ENCODE assay signal across 23 cellular contexts in the genomic region with DNA sequence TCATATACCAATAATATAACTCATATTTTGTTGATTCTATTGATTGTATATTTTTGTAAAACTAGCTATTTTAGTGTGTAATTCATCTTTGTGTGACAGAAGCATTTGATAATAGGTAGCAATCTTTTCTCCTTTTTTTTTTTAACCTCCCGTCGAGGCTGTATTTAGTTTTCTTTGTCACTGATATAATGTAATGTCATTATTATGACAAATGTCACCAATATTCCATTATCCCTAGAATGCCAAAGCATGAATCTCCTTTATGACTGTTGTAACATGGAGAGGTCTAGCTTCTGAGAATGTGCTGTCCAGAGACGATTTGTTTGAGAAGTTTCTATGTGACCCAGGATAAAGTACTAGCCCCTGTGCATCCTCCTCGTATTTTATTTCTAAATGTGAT.
"Had no signal": no experiment of that assay in that cellular context is flagged by ENCODE, and none has a peak within 500 bp of the region (broad histone marks: within the 10 kb centered on the region; RNA-seq: fewer than 3 reads in every experiment).

No MANE protein-coding gene starts in this region.

- H3K9me3 ChIP-seq: colonic mucosa, esophagus muscularis mucosa, esophagus squamous epithelium, gastrocnemius medialis, gastroesophageal sphincter, heart left ventricle, heart right ventricle had no signal

- DNase-seq: colonic mucosa; cortex of kidney; dermis blood vessel endothelial cell; dorsolateral prefrontal cortex; effector CD4-positive, alpha-beta T cell; effector CD8-positive, alpha-beta T cell; effector memory CD4-positive, alpha-beta T cell; effector memory CD8-positive, alpha-beta T cell; endodermal cell; erythroblast; esophagus squamous epithelium; foreskin fibroblast; foreskin keratinocyte; foreskin melanocyte; gastrocnemius medialis; glutamatergic neuron; head of caudate nucleus; heart left ventricle; heart right ventricle had no signal

- H3K27ac ChIP-seq: colonic mucosa, coronary artery, dorsolateral prefrontal cortex, epithelial cell of prostate, esophagus muscularis mucosa, esophagus squamous epithelium, foreskin keratinocyte, gastrocnemius medialis, gastroesophageal sphincter, heart left ventricle, heart right ventricle had no signal

- H3K4me1 ChIP-seq: colonic mucosa, esophagus muscularis mucosa, esophagus squamous epithelium, foreskin keratinocyte, gastrocnemius medialis, gastroesophageal sphincter, heart left ventricle, heart right ventricle had no signal

- H3K36me3 ChIP-seq: colonic mucosa, esophagus muscularis mucosa, esophagus squamous epithelium, gastrocnemius medialis, gastroesophageal sphincter, heart left ventricle, heart right ventricle had no signal

- H3K27me3 ChIP-seq: colonic mucosa, dorsolateral prefrontal cortex, esophagus muscularis mucosa, esophagus squamous epithelium, foreskin keratinocyte, gastrocnemius medialis, heart left ventricle, heart right ventricle had no signal

- H3K4me3 ChIP-seq: colonic mucosa, coronary artery, dorsolateral prefrontal cortex, esophagus muscularis mucosa, esophagus squamous epithelium, gastrocnemius medialis, gastroesophageal sphincter, heart left ventricle, heart right ventricle had no signal
